In genomic region chr12:46657416-46658411, GRCh38 we compare ENCODE assay signal across 18 cellular contexts.
DNase-seq lines count a peak whose midpoint lies in the region; ATAC-seq and TF ChIP-seq lines count a peak whose summit lies in the region.
"Had no signal": no experiment of that assay in that cellular context is flagged by ENCODE, and none has a peak within 500 bp of the region (broad histone marks: within the 10 kb centered on the region; RNA-seq: fewer than 3 reads in every experiment).

No MANE protein-coding gene starts in this region.

- H3K9me3 ChIP-seq in ascending aorta (no peaks in the 10 kb centered on the region), trophoblast cell (ENCODE audit: insufficient read depth, low read depth, low read length) (no peaks in the 10 kb centered on the region), PC-3 (ENCODE audit: low read length) (no peaks in the 10 kb centered on the region)
- H3K9me3 ChIP-seq: body of pancreas, vagina had no signal

- H3F3A ChIP-seq in PC-3 (ENCODE audit: low read length, unreplicated experiment), result no peaks in the 10 kb centered on the region

- DNase-seq in GM03348 (ENCODE audit: low spot score) (peak; percentile 38), ascending aorta (ENCODE audit: low spot score in 2 of 2) (no peak), fibroblast of the conjunctiva (ENCODE audit: low read depth) (peak; percentile 30), trophoblast cell (peak in 1 of 2 donors; percentile 50), PC-3 (no peak)
- no peak for DNase-seq in activated CD8-positive, alpha-beta memory T cell treated with anti-CD3 and anti-CD28 coated beads, Interleukin-2, amount 10 ng/mL, durations not matched to agents 7 days and 5 days
- no peak for DNase-seq in activated naive CD8-positive, alpha-beta T cell treated with anti-CD3 and anti-CD28 coated beads, Interleukin-2, amount 50 U/mL, for 24 hours
- DNase-seq: body of pancreas, DMS153, NCI-H1436, NCI-H510A treated with DMSO at 0.1 percent for 48 hours, posterior cingulate gyrus, RPMI8226 had no signal

- no peaks in the 10 kb centered on the region for H3K9me3 Mint-ChIP-seq in activated CD8-positive, alpha-beta memory T cell treated with anti-CD3 and anti-CD28 coated beads, Interleukin-2, amount 10 ng/mL, durations not matched to agents 7 days and 5 days (ENCODE audit: low read depth)
- no peaks in the 10 kb centered on the region for H3K9me3 Mint-ChIP-seq in activated naive CD8-positive, alpha-beta T cell treated with anti-CD3 and anti-CD28 coated beads, Interleukin-2, amount 50 U/mL, for 24 hours
- H3K9me3 Mint-ChIP-seq: mesothelial cell of epicardium had no signal

- H3K4me2 ChIP-seq in trophoblast cell (ENCODE audit: low read length) (no peak overlapping the region), PC-3 (ENCODE audit: low read length) (no peak overlapping the region)

- H3K18ac ChIP-seq in trophoblast cell (ENCODE audit: low read length), result no peak overlapping the region

- no peak overlapping the region for H2AK5ac ChIP-seq in trophoblast cell (ENCODE audit: low read length)

- no peak overlapping the region for H4K91ac ChIP-seq in trophoblast cell (ENCODE audit: low read depth, low read length)

- no peak overlapping the region for H3K14ac ChIP-seq in trophoblast cell (ENCODE audit: low read length)

- no peaks in the 10 kb centered on the region for H3K27me3 ChIP-seq in ascending aorta
- no peaks in the 10 kb centered on the region for H3K27me3 ChIP-seq in trophoblast cell (ENCODE audit: insufficient read depth, low read length)
- H3K27me3 ChIP-seq in PC-3 (ENCODE audit: low read length), result no peaks in the 10 kb centered on the region
- H3K27me3 ChIP-seq: body of pancreas, vagina had no signal

- no peaks in the 10 kb centered on the region for H4K20me1 ChIP-seq in PC-3 (ENCODE audit: low read length)

- WGBS in trophoblast cell (ENCODE audit: extremely low coverage, insufficient coverage, insufficient read length), result no CpG with 5 or more reads among the region's 4 CpGs

- H3K27ac ChIP-seq in ascending aorta (peak overlapping the region; percentile 72 to 80), trophoblast cell (ENCODE audit: low read depth, low read length) (peak overlapping the region; percentile 12), PC-3 (ENCODE audit: low read length) (no peak overlapping the region)
- H3K27ac ChIP-seq: body of pancreas had no signal

- BruUV-seq in PC-3 (replicated peaks; lab: Mats Ljungman, UMichigan), result no TSS peak

- peaks cover 6 to 35% of the 10 kb centered on the region in 2 donors for H3K4me1 ChIP-seq in ascending aorta
- H3K4me1 ChIP-seq in trophoblast cell (ENCODE audit: control insufficient read depth in 1 of 2, insufficient read depth in 2 of 2, low read length in 2 of 2), result peaks cover 2% of the 10 kb centered on the region in 2 experiments
- peaks cover 24% of the 10 kb centered on the region for H3K4me1 ChIP-seq in PC-3 (ENCODE audit: insufficient read depth, low read length)

- no peak overlapping the region for H3K4ac ChIP-seq in trophoblast cell (ENCODE audit: low read depth, low read length)

- no peak overlapping the region for H3K27ac Mint-ChIP-seq in activated CD8-positive, alpha-beta memory T cell treated with anti-CD3 and anti-CD28 coated beads, Interleukin-2, amount 10 ng/mL, durations not matched to agents 7 days and 5 days
- H3K27ac Mint-ChIP-seq in activated naive CD8-positive, alpha-beta T cell treated with anti-CD3 and anti-CD28 coated beads, Interleukin-2, amount 50 U/mL, for 24 hours, result no peak overlapping the region
- H3K27ac Mint-ChIP-seq: activated T-helper 1 cell treated with anti-CD3 and anti-CD28 coated beads, Interleukin-12 subunit alpha, Interleukin-12 subunit beta, Interleukin-2, Interleukin-4 antibody, amounts not matched to agents 30 ng/mL and 10 ng/mL and 1 ng/mL, durations not matched to agents 14 hours and 24 hours and 36 hours; B cell; mesothelial cell of epicardium had no signal

- H2BK120ac ChIP-seq in trophoblast cell (ENCODE audit: insufficient read depth, low read length, poor library complexity), result no peak overlapping the region

- H3K4me3 ChIP-seq in ascending aorta (peak overlapping the region in 1 of 2 donors; percentile 5), trophoblast cell (ENCODE audit: low read depth, low read length) (no peak overlapping the region), PC-3 (ENCODE audit: low read length) (no peak overlapping the region)
- H3K4me3 ChIP-seq: body of pancreas, vagina had no signal

- no peaks in the 10 kb centered on the region for H3K27me3 Mint-ChIP-seq in activated CD8-positive, alpha-beta memory T cell treated with anti-CD3 and anti-CD28 coated beads, Interleukin-2, amount 10 ng/mL, durations not matched to agents 7 days and 5 days
- no peaks in the 10 kb centered on the region for H3K27me3 Mint-ChIP-seq in activated naive CD8-positive, alpha-beta T cell treated with anti-CD3 and anti-CD28 coated beads, Interleukin-2, amount 50 U/mL, for 24 hours
- H3K27me3 Mint-ChIP-seq: B cell had no signal

- H3K4me3 Mint-ChIP-seq in activated CD8-positive, alpha-beta memory T cell treated with anti-CD3 and anti-CD28 coated beads, Interleukin-2, amount 10 ng/mL, durations not matched to agents 7 days and 5 days, result no peak overlapping the region
- no peak overlapping the region for H3K4me3 Mint-ChIP-seq in activated naive CD8-positive, alpha-beta T cell treated with anti-CD3 and anti-CD28 coated beads, Interleukin-2, amount 50 U/mL, for 24 hours
- H3K4me3 Mint-ChIP-seq: activated T-helper 1 cell treated with anti-CD3 and anti-CD28 coated beads, Interleukin-12 subunit alpha, Interleukin-12 subunit beta, Interleukin-2, Interleukin-4 antibody, amounts not matched to agents 30 ng/mL and 10 ng/mL and 1 ng/mL, durations not matched to agents 14 hours and 24 hours and 36 hours; B cell; mesothelial cell of epicardium had no signal

- H2AFZ ChIP-seq in trophoblast cell (ENCODE audit: insufficient read depth, low read length, poor library complexity), result no peak overlapping the region
- H2AFZ ChIP-seq in PC-3 (ENCODE audit: low read length), result no peak overlapping the region

- H3K79me1 ChIP-seq in trophoblast cell (ENCODE audit: low read length), result peaks cover 6% of the 10 kb centered on the region

- CTCF ChIA-PET in PC-3 (lab: Charles Lee), result no interaction called here
- CTCF ChIA-PET in activated CD8-positive, alpha-beta memory T cell treated with anti-CD3 and anti-CD28 coated beads, Interleukin-2, amount 10 ng/mL, durations not matched to agents 7 days and 5 days (lab: Charles Lee), result interaction anchor here (2.0 kb wide), 1 partner anchor 141 kb away, joined by 5 read pairs; no protein-coding TSS in a partner anchor

- H3K9ac ChIP-seq in trophoblast cell (ENCODE audit: low read length), result no peak overlapping the region
- H3K9ac ChIP-seq in PC-3 (ENCODE audit: low read length), result no peak overlapping the region

- TF ChIP-seq CTCF in ascending aorta (IDR thresholded peaks at IDR 0.05) (no peak), PC-3 (conservative IDR thresholded peaks at IDR 0.05; ENCODE audit: low read depth, low read length) (no peak)

- no peak overlapping the region for H4K8ac ChIP-seq in trophoblast cell (ENCODE audit: low read depth, low read length)

- H3K36me3 Mint-ChIP-seq in activated CD8-positive, alpha-beta memory T cell treated with anti-CD3 and anti-CD28 coated beads, Interleukin-2, amount 10 ng/mL, durations not matched to agents 7 days and 5 days, result peaks cover 8% of the 10 kb centered on the region
- H3K36me3 Mint-ChIP-seq in activated naive CD8-positive, alpha-beta T cell treated with anti-CD3 and anti-CD28 coated beads, Interleukin-2, amount 50 U/mL, for 24 hours (ENCODE audit: low read depth), result no peaks in the 10 kb centered on the region

- ATAC-seq in PC-3 (no peak), HG02981 (IDR thresholded peaks at IDR 0.05; ENCODE audit: unreplicated experiment) (no peak)
- no peak for ATAC-seq in activated CD8-positive, alpha-beta memory T cell treated with anti-CD3 and anti-CD28 coated beads, Interleukin-2, amount 10 ng/mL, durations not matched to agents 7 days and 5 days
- no peak for ATAC-seq in activated naive CD8-positive, alpha-beta T cell treated with anti-CD3 and anti-CD28 coated beads, Interleukin-2, amount 50 U/mL, for 24 hours
- ATAC-seq: body of pancreas had no signal

- H2BK12ac ChIP-seq in trophoblast cell (ENCODE audit: low read length), result no peak overlapping the region

- no peak overlapping the region for H2BK5ac ChIP-seq in trophoblast cell (ENCODE audit: low read depth, low read length, poor library complexity)

- no peaks in the 10 kb centered on the region for H3K79me2 ChIP-seq in trophoblast cell (ENCODE audit: control insufficient read depth, insufficient read depth, low read length, poor library complexity)
- H3K79me2 ChIP-seq in PC-3 (ENCODE audit: low read length), result no peaks in the 10 kb centered on the region

- POLR2A ChIA-PET in PC-3 (lab: Charles Lee; ENCODE audit: unreplicated experiment), result no interaction called here

- no peak overlapping the region for H3K23ac ChIP-seq in trophoblast cell (ENCODE audit: low read length)

- H4K12ac ChIP-seq in trophoblast cell (ENCODE audit: low read depth, low read length), result no peak overlapping the region

- H3K9me2 ChIP-seq in PC-3 (replicated peaks; ENCODE audit: low read length), result no peaks in the 10 kb centered on the region

- peaks cover 28% of the 10 kb centered on the region for H3K4me1 Mint-ChIP-seq in activated CD8-positive, alpha-beta memory T cell treated with anti-CD3 and anti-CD28 coated beads, Interleukin-2, amount 10 ng/mL, durations not matched to agents 7 days and 5 days
- peaks cover 27% of the 10 kb centered on the region for H3K4me1 Mint-ChIP-seq in activated naive CD8-positive, alpha-beta T cell treated with anti-CD3 and anti-CD28 coated beads, Interleukin-2, amount 50 U/mL, for 24 hours

- intact Hi-C loops in ascending aorta (cut with DNase I), result loop anchor here (5.0 kb wide), 2 partner anchors 185 to 500 kb away; no protein-coding TSS in a partner anchor
- intact Hi-C loops in PC-3 (cut with micrococcal nuclease), result no loop called here

- no peaks in the 10 kb centered on the region for H3K36me3 ChIP-seq in ascending aorta
- no peaks in the 10 kb centered on the region for H3K36me3 ChIP-seq in trophoblast cell (ENCODE audit: control insufficient read depth in 1 of 2, insufficient read depth in 2 of 2, low read length in 2 of 2)
- no peaks in the 10 kb centered on the region for H3K36me3 ChIP-seq in PC-3 (ENCODE audit: low read depth, low read length)
- H3K36me3 ChIP-seq: vagina had no signal

Comparison
In these comparisons a context has a peak if more than half of its experiments do, and no peak if none do; other contexts are left out.
1. DNase-seq: peak in GM03348 (single experiment) and fibroblast of the conjunctiva (single experiment); none in ascending aorta (0 of 2), PC-3 (single experiment), activated CD8-positive, alpha-beta memory T cell treated with anti-CD3 and anti-CD28 coated beads, Interleukin-2, amount 10 ng/mL, durations not matched to agents 7 days and 5 days (single experiment) and activated naive CD8-positive, alpha-beta T cell treated with anti-CD3 and anti-CD28 coated beads, Interleukin-2, amount 50 U/mL, for 24 hours (single experiment).